Comparison of ENCODE assay signal across 13 cellular contexts in genomic region chr1:35029756-35030155, GRCh38. TPM values are rescaled to one million over a fixed set of nuclear protein-coding genes. Genes with fewer than 3 reads are reported as not detected.
A peak's percentile ranks its signal among the peaks of the same experiment; 100 is the strongest.
DNase-seq lines count a peak whose midpoint lies in the region; ATAC-seq, FAIRE-seq and TF ChIP-seq lines count a peak whose summit lies in the region.
"Had no signal": no experiment of that assay in that cellular context is flagged by ENCODE, and none has a peak within 500 bp of the region (broad histone marks: within the 10 kb centered on the region; RNA-seq: fewer than 3 reads in every experiment).

No MANE protein-coding gene starts in this region.

- no peak for ATAC-seq in activated CD4-positive, alpha-beta T cell treated with anti-CD3 and anti-CD28 coated beads for 36 hours
- no peak for ATAC-seq in HG03521 (IDR thresholded peaks at IDR 0.05; ENCODE audit: unreplicated experiment)

- no peaks in the 10 kb centered on the region for H4K20me1 ChIP-seq in PC-9 (ENCODE audit: insufficient read depth)
- no peaks in the 10 kb centered on the region for H4K20me1 ChIP-seq in endothelial cell of umbilical vein (replicated peaks; ENCODE audit: control insufficient read depth, extremely low read depth, insufficient read depth, low read length)

- dilution Hi-C loops in endothelial cell of umbilical vein (cut with MboI; ENCODE audit: extremely low pct_ligation_motif_present, low sequenced_read_pairs) = no loop called here

- H3K4me3 Mint-ChIP-seq in activated CD4-positive, alpha-beta T cell treated with anti-CD3 and anti-CD28 coated beads for 36 hours = peak overlapping the region; percentile 92

- H3K4me2 ChIP-seq in PC-9 (peak overlapping the region; percentile 77), endothelial cell of umbilical vein (ENCODE audit: insufficient read depth, low read length) (peak overlapping the region; percentile 98)

- H3K79me2 ChIP-seq in PC-9 (ENCODE audit: low read depth) (peaks cover 22% of the 10 kb centered on the region), endothelial cell of umbilical vein (ENCODE audit: control insufficient read depth, insufficient read depth, low read length) (peaks cover 16% of the 10 kb centered on the region)

- FAIRE-seq in endothelial cell of umbilical vein (lab: Jason Lieb, UNC) = no peak

- H3F3A ChIP-seq in PC-9 (ENCODE audit: insufficient read depth, low read depth) = peaks cover 24% of the 10 kb centered on the region

- CTCF ChIA-PET in activated CD4-positive, alpha-beta T cell treated with anti-CD3 and anti-CD28 coated beads for 36 hours (lab: Charles Lee) = interaction anchor here (0.8 to 2.4 kb wide), 6 partner anchors 9 to 177 kb away, joined by 3 to 6 read pairs (median 4); partner anchors contain the start of gene SMIM12
- CTCF ChIA-PET in PC-9 (lab: Charles Lee) = no interaction called here
- CTCF ChIA-PET in endothelial cell of umbilical vein (lab: Charles Lee) = interaction anchor here (2.1 to 3.0 kb wide), 3 partner anchors 45 to 56 kb away, joined by 5 to 9 read pairs (median 6); partner anchors contain the start of genes TMEM35B and ZMYM1

- H3K9ac ChIP-seq in endothelial cell of umbilical vein (replicated peaks; ENCODE audit: extremely low read depth, insufficient read depth, low read length) (no peak overlapping the region), rectal smooth muscle tissue (ENCODE audit: low read length) (no peak overlapping the region)

- no peaks in the 10 kb centered on the region for H3K9me2 ChIP-seq in PC-9 (ENCODE audit: insufficient read depth)

- H3K27ac ChIP-seq in PC-9 = no peak overlapping the region
- H3K27ac ChIP-seq in endothelial cell of umbilical vein (ENCODE audit: insufficient read depth, low read depth, low read length) = no peak overlapping the region
- no peak overlapping the region for H3K27ac ChIP-seq in rectal smooth muscle tissue (ENCODE audit: low read depth, low read length)
- H3K27ac ChIP-seq: prostate gland had no signal

- no peaks in the 10 kb centered on the region for H3K9me1 ChIP-seq in endothelial cell of umbilical vein (replicated peaks; ENCODE audit: control insufficient read depth, extremely low read depth, insufficient read depth, low read length)

- peaks cover 32% of the 10 kb centered on the region for H3K36me3 Mint-ChIP-seq in activated CD4-positive, alpha-beta T cell treated with anti-CD3 and anti-CD28 coated beads for 36 hours (ENCODE audit: low read depth)

- no peak overlapping the region for H3K27ac Mint-ChIP-seq in activated CD4-positive, alpha-beta T cell treated with anti-CD3 and anti-CD28 coated beads for 36 hours

- no peaks in the 10 kb centered on the region for H3K27me3 Mint-ChIP-seq in activated CD4-positive, alpha-beta T cell treated with anti-CD3 and anti-CD28 coated beads for 36 hours

- peaks cover 21% of the 10 kb centered on the region for H3K4me1 ChIP-seq in PC-9 (replicated peaks; ENCODE audit: insufficient read depth)
- peaks cover 9% of the 10 kb centered on the region for H3K4me1 ChIP-seq in endothelial cell of umbilical vein (ENCODE audit: control insufficient read depth, extremely low read depth, insufficient read depth, low read length)
- H3K4me1 ChIP-seq in rectal smooth muscle tissue (ENCODE audit: control insufficient read depth, insufficient read depth, low read length) = peaks cover 9% of the 10 kb centered on the region
- H3K4me1 ChIP-seq: prostate gland had no signal

- H3K36me3 ChIP-seq in PC-9 (ENCODE audit: low read depth) (no peaks in the 10 kb centered on the region), endothelial cell of umbilical vein (ENCODE audit: control insufficient read depth in 2 of 2, extremely low read depth in 1 of 2, insufficient read depth in 2 of 2, low read length in 2 of 2) (peaks cover 0 to 2% of the 10 kb centered on the region in 2 experiments), rectal smooth muscle tissue (ENCODE audit: control insufficient read depth, insufficient read depth, low read length) (no peaks in the 10 kb centered on the region)
- H3K36me3 ChIP-seq: prostate gland had no signal

- intact Hi-C loops in activated CD4-positive, alpha-beta T cell treated with anti-CD3 and anti-CD28 coated beads for 36 hours (cut with DNase I, micrococcal nuclease) = loop anchor here (2.0 to 5.0 kb wide), 9 partner anchors 42 to 1597 kb away; partner anchors contain the start of genes AGO1 (in 1 of the 2), PHC2 (in 1 of the 2), PSMB2 (in 1 of the 2) and SFPQ (in 1 of the 2)
- intact Hi-C loops in PC-9 (cut with micrococcal nuclease; ENCODE audit: unreplicated experiment) (loop anchor here (2.0 to 5.0 kb wide), 2 partner anchors 45 to 163 kb away; partner anchors contain the start of genes SFPQ and TMEM35B), endothelial cell of umbilical vein (cut with micrococcal nuclease) (loop anchor here (2.0 to 5.0 kb wide), 5 partner anchors 33 to 177 kb away; partner anchors contain the start of gene SFPQ)

- BruUV-seq in PC-9 (replicated peaks; lab: Mats Ljungman, UMichigan) (no TSS peak), endothelial cell of umbilical vein (replicated peaks; lab: Mats Ljungman, UMichigan) (no TSS peak)

- H3K27me3 ChIP-seq in PC-9 (ENCODE audit: insufficient read depth, low read depth) (no peaks in the 10 kb centered on the region), endothelial cell of umbilical vein (ENCODE audit: control insufficient read depth in 2 of 2, insufficient read depth in 2 of 2, low read length in 2 of 2) (no peaks in the 10 kb centered on the region), rectal smooth muscle tissue (ENCODE audit: control insufficient read depth, insufficient read depth, low read length) (no peaks in the 10 kb centered on the region)

- POLR2A ChIA-PET in activated CD4-positive, alpha-beta T cell treated with anti-CD3 and anti-CD28 coated beads for 36 hours (lab: Charles Lee) = interaction anchor here (0.8 to 1.8 kb wide), 3 partner anchors 10 to 238 kb away, joined by 3 to 5 read pairs (median 5); partner anchors contain the start of gene ZMYM4
- POLR2A ChIA-PET in PC-9 (lab: Charles Lee; ENCODE audit: unreplicated experiment) (interaction anchor here (0.7 kb wide), 1 partner anchor 1435 kb away, joined by 6 read pairs; the partner anchor contains the start of gene MRPS15), endothelial cell of umbilical vein (lab: Charles Lee) (interaction anchor here (0.6 to 1.1 kb wide), 3 partner anchors 11 to 88 kb away, joined by 3 to 8 read pairs (median 4); partner anchors contain the start of gene ZMYM1)

- TF ChIP-seq POLR2A in endothelial cell of umbilical vein (IDR thresholded peaks at IDR 0.05; ENCODE audit: low read depth, low read length) = no peak

- TF ChIP-seq CTCF in PC-9 (conservative IDR thresholded peaks at IDR 0.05) (no peak), endothelial cell of umbilical vein (IDR thresholded peaks at IDR 0.05; ENCODE audit: extremely low read depth in 1 of 2, insufficient read depth in 1 of 2, low read depth in 1 of 2, low read length in 2 of 2) (no peak)

- H3K9me3 ChIP-seq in PC-9 (ENCODE audit: insufficient read depth, low read depth) (no peaks in the 10 kb centered on the region), endothelial cell of umbilical vein (replicated peaks; ENCODE audit: control insufficient read depth, insufficient read depth, low read length) (no peaks in the 10 kb centered on the region)
- H3K9me3 ChIP-seq: prostate gland had no signal

- peaks cover 9% of the 10 kb centered on the region for H3K9me3 Mint-ChIP-seq in activated CD4-positive, alpha-beta T cell treated with anti-CD3 and anti-CD28 coated beads for 36 hours (ENCODE audit: low read depth)

- H3K4me1 Mint-ChIP-seq in activated CD4-positive, alpha-beta T cell treated with anti-CD3 and anti-CD28 coated beads for 36 hours = peaks cover 37% of the 10 kb centered on the region

- no peak for DNase-seq in activated CD4-positive, alpha-beta T cell treated with anti-CD3 and anti-CD28 coated beads for 36 hours
- DNase-seq in activated CD4-positive, alpha-beta T cell treated with anti-CD3 and anti-CD28 coated beads for 4 hours = no peak
- DNase-seq in PC-9 (no peak), endothelial cell of umbilical vein (ENCODE audit: low read depth, low spot score) (no peak), COLO829 (ENCODE audit: low spot score) (no peak)
- no peak for DNase-seq in stimulated activated CD4-positive, alpha-beta T cell treated with anti-CD3 and anti-CD28 coated beads, Interleukin-4, amount 100 ng/mL, for 4 hours
- DNase-seq: ACHN, anterior cingulate cortex, hypothalamus, SW 1271 had no signal

- H2AFZ ChIP-seq in PC-9 = no peak overlapping the region
- no peak overlapping the region for H2AFZ ChIP-seq in endothelial cell of umbilical vein (ENCODE audit: low read depth, low read length)

- peak overlapping the region; percentile 86 for H3K4me3 ChIP-seq in PC-9
- H3K4me3 ChIP-seq in endothelial cell of umbilical vein (replicated peaks in 1 of 3; ENCODE audit: insufficient read depth in 1 of 3, low read depth in 1 of 3, low read length in 3 of 3) = no peak overlapping the region
- H3K4me3 ChIP-seq in rectal smooth muscle tissue (ENCODE audit: low read length) = peak overlapping the region; percentile 100
- H3K4me3 ChIP-seq: prostate gland had no signal

RNA-seq across cellular contexts. Expression of gene ZMYM6, which starts 2.0 kb away (rescaled TPM):
- total RNA-seq in activated CD4-positive, alpha-beta T cell treated with anti-CD3 and anti-CD28 coated beads for 36 hours = 10 to 100 TPM; 16.7 to 17.1 TPM
- 17.2 and 18.8 TPM in 2 replicates for total RNA-seq in PC-9 (2021)
- 15.6 and 17.2 TPM in 2 replicates for total RNA-seq in endothelial cell of umbilical vein
- 5.2 and 6.4 TPM in 2 replicates for polyA plus RNA-seq in endothelial cell of umbilical vein
- polyA plus RNA-seq in endothelial cell of umbilical vein (2011; cell fraction: cytosol; rRNA removed) = 3.8 and 4.7 TPM in 2 replicates
- 37.1 and 53.9 TPM in 2 replicates for polyA plus RNA-seq in endothelial cell of umbilical vein (2011; cell fraction: nucleus; rRNA removed)
- polyA plus RNA-seq in endothelial cell of umbilical vein (2012) = 9.8 and 15.5 TPM in 2 replicates
- 30.7 and 32.9 TPM in 2 replicates for polyA minus RNA-seq in endothelial cell of umbilical vein
- polyA minus RNA-seq in endothelial cell of umbilical vein (2011; cell fraction: cytosol; rRNA and poly(A)+ RNA removed) = 3.3 TPM
- 31.3 and 49.8 TPM in 2 replicates for polyA minus RNA-seq in endothelial cell of umbilical vein (2011; cell fraction: nucleus; rRNA and poly(A)+ RNA removed)

RNA-seq across cellular contexts. Expression of gene TMEM35B, which starts 44.6 kb away (rescaled TPM):
- total RNA-seq in activated CD4-positive, alpha-beta T cell treated with anti-CD3 and anti-CD28 coated beads for 36 hours = 10 to 100 TPM; 15.8 to 19.0 TPM
- total RNA-seq in PC-9 (2021) = 39.8 and 41.7 TPM in 2 replicates
- total RNA-seq in endothelial cell of umbilical vein = 18.7 and 19.1 TPM in 2 replicates
- polyA plus RNA-seq in endothelial cell of umbilical vein = 40.5 and 46.2 TPM in 2 replicates
- polyA plus RNA-seq in endothelial cell of umbilical vein (2011; cell fraction: cytosol; rRNA removed) = 36.6 and 39.1 TPM in 2 replicates
- 11.7 and 13.7 TPM in 2 replicates for polyA plus RNA-seq in endothelial cell of umbilical vein (2011; cell fraction: nucleus; rRNA removed)
- polyA plus RNA-seq in endothelial cell of umbilical vein (2012) = 26.8 and 27.7 TPM in 2 replicates
- 19.8 and 21.5 TPM in 2 replicates for polyA minus RNA-seq in endothelial cell of umbilical vein
- 6.3 TPM for polyA minus RNA-seq in endothelial cell of umbilical vein (2011; cell fraction: cytosol; rRNA and poly(A)+ RNA removed)
- 4.1 and 4.9 TPM in 2 replicates for polyA minus RNA-seq in endothelial cell of umbilical vein (2011; cell fraction: nucleus; rRNA and poly(A)+ RNA removed)

RNA-seq across cellular contexts. Expression of gene ZMYM1, which starts 49.4 kb away (rescaled TPM):
- total RNA-seq in activated CD4-positive, alpha-beta T cell treated with anti-CD3 and anti-CD28 coated beads for 36 hours = 1 to 10 TPM; 3.3 to 5.7 TPM
- total RNA-seq in PC-9 (2021) = 31.9 and 49.7 TPM in 2 replicates
- total RNA-seq in endothelial cell of umbilical vein = 20.7 and 21.4 TPM in 2 replicates
- polyA plus RNA-seq in endothelial cell of umbilical vein = 5.2 and 5.8 TPM in 2 replicates
- 6.8 and 6.9 TPM in 2 replicates for polyA plus RNA-seq in endothelial cell of umbilical vein (2011; cell fraction: cytosol; rRNA removed)
- 20.8 and 21.6 TPM in 2 replicates for polyA plus RNA-seq in endothelial cell of umbilical vein (2011; cell fraction: nucleus; rRNA removed)
- 5.3 and 10.0 TPM in 2 replicates for polyA plus RNA-seq in endothelial cell of umbilical vein (2012)
- 25.2 and 31.4 TPM in 2 replicates for polyA minus RNA-seq in endothelial cell of umbilical vein
- polyA minus RNA-seq in endothelial cell of umbilical vein (2011; cell fraction: cytosol; rRNA and poly(A)+ RNA removed) = 23.1 TPM
- polyA minus RNA-seq in endothelial cell of umbilical vein (2011; cell fraction: nucleus; rRNA and poly(A)+ RNA removed) = 13.4 and 36.4 TPM in 2 replicates

Comparison
In these comparisons a context has a peak if more than half of its experiments do, and no peak if none do; other contexts are left out.
1. H3K4me3 ChIP-seq: peak in PC-9 (single experiment) and rectal smooth muscle tissue (single experiment); none in endothelial cell of umbilical vein (0 of 3).